ENCODE assay signal across 8 cellular contexts in the genomic region with DNA sequence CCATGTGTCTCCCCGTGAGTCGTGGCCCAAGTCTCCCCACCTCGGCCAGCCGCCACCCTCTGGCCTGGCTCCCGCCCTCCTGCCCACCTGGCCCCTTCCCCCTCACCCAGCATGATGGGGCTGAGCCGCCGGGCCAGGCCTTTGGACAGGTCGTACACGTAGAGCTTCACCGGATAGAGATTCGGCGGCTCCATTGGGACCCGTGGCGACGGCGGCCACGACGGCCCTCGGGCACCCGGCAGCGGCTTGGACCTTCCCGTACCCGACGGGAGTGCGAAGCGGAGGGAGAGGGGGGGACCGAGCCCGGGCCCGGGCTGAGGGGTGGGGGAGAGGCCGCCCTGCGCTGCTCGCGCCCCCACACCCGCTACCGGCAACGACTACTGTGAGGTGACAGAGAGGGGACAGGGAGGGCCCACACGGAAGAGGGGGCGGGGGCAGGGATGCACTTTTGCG. TPM values are rescaled to one million over a fixed set of nuclear protein-coding genes. Genes with fewer than 3 reads are reported as not detected.
A peak's percentile ranks its signal among the peaks of the same experiment; 100 is the strongest.
DNase-seq lines count a peak whose midpoint lies in the region; ATAC-seq and TF ChIP-seq lines count a peak whose summit lies in the region.

Gene DESI1 (minus strand): TSS at position 398 of the 453 bp plus-strand sequence. CDS start 204 bp downstream, at position 194.

- H3K9me3 ChIP-seq in OCI-LY7 (ENCODE audit: low read length) (no peaks in the 10 kb centered on the region), ectodermal cell (ENCODE audit: control insufficient read depth, low read length) (no peaks in the 10 kb centered on the region), mucosa of descending colon (no peaks in the 10 kb centered on the region), uterus (no peaks in the 10 kb centered on the region)

- no TSS peak for BruUV-seq in OCI-LY7 (replicated peaks; lab: Mats Ljungman, UMichigan)

- peaks cover 29% of the 10 kb centered on the region for H3K4me1 ChIP-seq in OCI-LY7 (ENCODE audit: insufficient read depth, low read length, poor library complexity, severe bottlenecking)
- peaks cover 10% of the 10 kb centered on the region for H3K4me1 ChIP-seq in ectodermal cell (ENCODE audit: control insufficient read depth, insufficient read depth, low read length)
- H3K4me1 ChIP-seq in mucosa of descending colon (ENCODE audit: low read depth): peaks cover 33% of the 10 kb centered on the region
- peaks cover 4 to 9% of the 10 kb centered on the region in 2 donors for H3K4me1 ChIP-seq in uterus

- H3K27me3 ChIP-seq in ectodermal cell (ENCODE audit: control insufficient read depth, insufficient read depth, low read length, poor library complexity, severe bottlenecking) (no peaks in the 10 kb centered on the region), uterus (no peaks in the 10 kb centered on the region)

- H3K27ac ChIP-seq in OCI-LY7 (ENCODE audit: low read depth, low read length, poor library complexity, severe bottlenecking) (peak within 1 kb of the TSS; percentile 71), ectodermal cell (ENCODE audit: insufficient read depth, low read depth, low read length, poor library complexity, severe bottlenecking) (peak within 1 kb of the TSS; percentile 98), uterus (peak within 1 kb of the TSS; percentile 94 to 96)

- no peak for TF ChIP-seq CTCF in OCI-LY7 (conservative IDR thresholded peaks at IDR 0.05; ENCODE audit: low read length)
- no peak for TF ChIP-seq CTCF in mucosa of descending colon (IDR thresholded peaks at IDR 0.05)
- TF ChIP-seq CTCF in uterus (IDR thresholded peaks at IDR 0.05): no peak

- peaks cover 46% of the 10 kb centered on the region for H3K36me3 Mint-ChIP-seq in activated CD4-positive, alpha-beta T cell treated with anti-CD3 and anti-CD28 coated beads, Interleukin-2, amount 10 ng/mL, durations not matched to agents 24 days and 14 days (ENCODE audit: low read depth)

- peaks cover 35% of the 10 kb centered on the region for H3K4me1 Mint-ChIP-seq in activated CD4-positive, alpha-beta T cell treated with anti-CD3 and anti-CD28 coated beads, Interleukin-2, amount 10 ng/mL, durations not matched to agents 24 days and 14 days

- intact Hi-C loops in activated CD4-positive, alpha-beta T cell treated with anti-CD3 and anti-CD28 coated beads, Interleukin-2, amount 10 ng/mL, durations not matched to agents 24 days and 14 days (cut with micrococcal nuclease): loop anchor here (1.0 to 5.0 kb wide), 8 partner anchors 16 to 334 kb away; partner anchors contain the start of genes POLR3H and RANGAP1
- intact Hi-C loops in OCI-LY7 (cut with micrococcal nuclease; ENCODE audit: unreplicated experiment) (loop anchor here (1.0 to 5.0 kb wide), 3 partner anchors 31 to 76 kb away; partner anchors contain the start of genes PMM1 and POLR3H), mucosa of descending colon (cut with DNase I, micrococcal nuclease) (no loop called here), uterus (cut with DNase I; ENCODE audit: low total_unique reads) (no loop called here)

- H3K4me3 Mint-ChIP-seq in activated CD4-positive, alpha-beta T cell treated with anti-CD3 and anti-CD28 coated beads, Interleukin-2, amount 10 ng/mL, durations not matched to agents 24 days and 14 days: peak within 1 kb of the TSS; percentile 99

- no peaks in the 10 kb centered on the region for H3K9me2 ChIP-seq in OCI-LY7 (ENCODE audit: insufficient read depth, low read length)

- H3K4me2 ChIP-seq in OCI-LY7 (ENCODE audit: low read length): peak within 1 kb of the TSS; percentile 89

- no peak for DNase-seq in activated CD4-positive, alpha-beta T cell treated with anti-CD3 and anti-CD28 coated beads, Interleukin-2, amount 10 ng/mL, durations not matched to agents 24 days and 14 days
- no peak for DNase-seq in activated CD4-positive, alpha-beta T cell treated with anti-CD3 and anti-CD28 coated beads, Interleukin-2, amount 50 U/mL, for 4 hours
- DNase-seq in OCI-LY7 (ENCODE audit: low spot score) (no peak), mucosa of descending colon (no peak), uterus (no peak), HK-2 (ENCODE audit: unreplicated experiment) (no peak)

- H3K4me3 ChIP-seq in OCI-LY7 (ENCODE audit: low read depth, low read length, poor library complexity, severe bottlenecking): peak within 1 kb of the TSS; percentile 78
- H3K4me3 ChIP-seq in ectodermal cell (ENCODE audit: insufficient read depth, low read depth, low read length): peak within 1 kb of the TSS; percentile 100
- peak within 1 kb of the TSS; percentile 93 for H3K4me3 ChIP-seq in mucosa of descending colon
- peak within 1 kb of the TSS; percentile 76 to 100 for H3K4me3 ChIP-seq in uterus

- POLR2A ChIA-PET in OCI-LY7 (lab: Charles Lee): interaction anchor here (0.5 to 1.3 kb wide), 5 partner anchors 18 to 1571 kb away, joined by 3 to 4 read pairs (median 3); partner anchors contain the start of gene POLDIP3

- peak in 1 of 2 donors; percentile 26 for TF ChIP-seq POLR2A in uterus (IDR thresholded peaks at IDR 0.05)

- no peaks in the 10 kb centered on the region for H3K27me3 Mint-ChIP-seq in activated CD4-positive, alpha-beta T cell treated with anti-CD3 and anti-CD28 coated beads, Interleukin-2, amount 10 ng/mL, durations not matched to agents 24 days and 14 days

- peak within 1 kb of the TSS; percentile 57 for H2AFZ ChIP-seq in OCI-LY7 (ENCODE audit: low read length)

- H3K27ac Mint-ChIP-seq in activated CD4-positive, alpha-beta T cell treated with anti-CD3 and anti-CD28 coated beads, Interleukin-2, amount 10 ng/mL, durations not matched to agents 24 days and 14 days: peak within 1 kb of the TSS; percentile 99

- H4K20me1 ChIP-seq in OCI-LY7 (ENCODE audit: insufficient read depth, low read length): peaks cover 28% of the 10 kb centered on the region

- WGBS in ectodermal cell, 2 experiments: 1% methylated on average over 39 of the region's 39 CpGs

- ATAC-seq in HG02798 (IDR thresholded peaks at IDR 0.05; ENCODE audit: poor library complexity, unreplicated experiment) (peak; percentile 25), mucosa of descending colon (peak; percentile 47)

- H3K36me3 ChIP-seq in OCI-LY7 (ENCODE audit: insufficient read depth, low read length) (peaks cover 44% of the 10 kb centered on the region), ectodermal cell (ENCODE audit: control insufficient read depth, insufficient read depth, low read length) (peaks cover 24% of the 10 kb centered on the region), mucosa of descending colon (ENCODE audit: low read depth) (peaks cover 8% of the 10 kb centered on the region), uterus (no peaks in the 10 kb centered on the region)

- CTCF ChIA-PET in OCI-LY7 (lab: Charles Lee; ENCODE audit: unreplicated experiment): interaction anchor here (0.5 kb wide), 1 partner anchor 31 kb away, joined by 3 read pairs; the partner anchor contains the start of gene PMM1

- no peaks in the 10 kb centered on the region for H3K9me3 Mint-ChIP-seq in activated CD4-positive, alpha-beta T cell treated with anti-CD3 and anti-CD28 coated beads, Interleukin-2, amount 10 ng/mL, durations not matched to agents 24 days and 14 days

- peaks cover 88% of the 10 kb centered on the region for H3K79me2 ChIP-seq in OCI-LY7 (ENCODE audit: insufficient read depth, low read depth, low read length)

RNA-seq across cellular contexts. Expression of gene DESI1, which starts in this region (rescaled TPM):
- total RNA-seq in activated CD4-positive, alpha-beta T cell treated with anti-CD3 and anti-CD28 coated beads, Interleukin-2, amount 10 ng/mL, durations not matched to agents 24 days and 14 days: 82.2 and 84.9 TPM in 2 replicates
- total RNA-seq in OCI-LY7 (2014; rRNA removed; shearing (Covaris generic)): 20.4 and 39.0 TPM in 2 replicates
- total RNA-seq in OCI-LY7 (2022) (59.0 and 65.0 TPM in 2 replicates), mucosa of descending colon (10 to 100 TPM; 23.4 to 28.7 (median 26.3) TPM), uterus (10 to 100 TPM in 2 of 4 donors, 1 to 10 TPM in 2; 6.4 to 34.2 (median 9.6) TPM)
- 34.0 TPM for polyA plus RNA-seq in ectodermal cell (2013, experiment 1 of 4)
- 32.7 TPM for polyA plus RNA-seq in ectodermal cell (2013, experiment 2 of 4)
- 24.5 TPM for polyA plus RNA-seq in ectodermal cell (2013, experiment 3 of 4)
- polyA plus RNA-seq in ectodermal cell (2013, experiment 4 of 4): 26.0 TPM

Comparison
In these comparisons a context has a peak if more than half of its experiments do, and no peak if none do; other contexts are left out.
1. intact Hi-C loops: an anchor here in activated CD4-positive, alpha-beta T cell treated with anti-CD3 and anti-CD28 coated beads, Interleukin-2, amount 10 ng/mL, durations not matched to agents 24 days and 14 days (1.0 to 5.0 kb wide) and OCI-LY7 (1.0 to 5.0 kb wide); none called in mucosa of descending colon and uterus.